In genomic region chr7:151377406-151377805, GRCh38 we compare ENCODE assay signal across 21 cellular contexts. TPM values are rescaled to one million over a fixed set of nuclear protein-coding genes. Genes with fewer than 3 reads are reported as not detected.
DNase-seq lines count a peak whose midpoint lies in the region; ATAC-seq, FAIRE-seq and TF ChIP-seq lines count a peak whose summit lies in the region.
"Had no signal": no experiment of that assay in that cellular context is flagged by ENCODE, and none has a peak within 500 bp of the region (broad histone marks: within the 10 kb centered on the region; RNA-seq: fewer than 3 reads in every experiment).

No MANE protein-coding gene starts in this region.

- peaks cover 30% of the 10 kb centered on the region for H3K36me3 ChIP-seq in CD8-positive, alpha-beta memory T cell (ENCODE audit: insufficient read depth, low read length)
- H3K36me3 ChIP-seq in kidney (ENCODE audit: control insufficient read depth in 1 of 2, insufficient read depth in 2 of 2, low read length in 2 of 2), result peaks cover 16 to 32% of the 10 kb centered on the region in 2 donors

- no peak overlapping the region for H3K4me3 Mint-ChIP-seq in CD4-positive, alpha-beta T cell
- H3K4me3 Mint-ChIP-seq in CD8-positive, alpha-beta memory T cell, result no peak overlapping the region

- FAIRE-seq in kidney (lab: Jason Lieb, UNC) (no peak), GM12892 (lab: Jason Lieb, UNC) (no peak)
- FAIRE-seq: G401.6 had no signal

- no peak for TF ChIP-seq CTCF in CD4-positive, alpha-beta T cell (IDR thresholded peaks at IDR 0.05)
- no peak for TF ChIP-seq CTCF in kidney (IDR thresholded peaks at IDR 0.05; ENCODE audit: borderline replicate concordance, extremely low read depth, insufficient read depth)

- peaks cover 13% of the 10 kb centered on the region for H3K4me1 ChIP-seq in CD8-positive, alpha-beta memory T cell (ENCODE audit: insufficient read depth, low read length)
- H3K4me1 ChIP-seq in kidney (ENCODE audit: control insufficient read depth in 1 of 2, insufficient read depth in 1 of 2, low read depth in 1 of 2, low read length in 2 of 2), result peaks cover 0 to 9% of the 10 kb centered on the region in 2 donors
- H3K4me1 ChIP-seq: SJSA1 had no signal

- intact Hi-C loops in CD4-positive, alpha-beta T cell (cut with DNase I, micrococcal nuclease), result no loop called here
- intact Hi-C loops in kidney (cut with DNase I), result loop anchor here (10.0 kb wide), 1 partner anchor 77 kb away; no protein-coding TSS in a partner anchor
- intact Hi-C loops in posterior vena cava (cut with DNase I), result loop anchor here in 1 of 2 donors (10.0 kb wide), 1 partner anchor 387 kb away; no protein-coding TSS in a partner anchor

- peaks cover 10% of the 10 kb centered on the region for H3K4me1 Mint-ChIP-seq in CD4-positive, alpha-beta T cell (ENCODE audit: low read depth)
- H3K4me1 Mint-ChIP-seq in CD8-positive, alpha-beta memory T cell, result peaks cover 8 to 12% (median 8%) of the 10 kb centered on the region in 3 donors

- H3K36me3 Mint-ChIP-seq in CD4-positive, alpha-beta T cell (ENCODE audit: low read depth), result peaks cover 53% of the 10 kb centered on the region
- peaks cover 0 to 66% (median 20%) of the 10 kb centered on the region in 3 donors for H3K36me3 Mint-ChIP-seq in CD8-positive, alpha-beta memory T cell

- H3K27me3 Mint-ChIP-seq in CD4-positive, alpha-beta T cell, result peaks cover 3% of the 10 kb centered on the region
- H3K27me3 Mint-ChIP-seq in CD8-positive, alpha-beta memory T cell, result peaks cover 4 to 5% of the 10 kb centered on the region in 2 donors

- no peak overlapping the region for H3K9ac ChIP-seq in kidney (ENCODE audit: low read length in 2 of 2)

- H3K9me3 ChIP-seq in CD4-positive, alpha-beta T cell (ENCODE audit: control insufficient read depth, low read length), result no peaks in the 10 kb centered on the region
- H3K9me3 ChIP-seq in CD8-positive, alpha-beta memory T cell (ENCODE audit: low read length), result no peaks in the 10 kb centered on the region
- H3K9me3 ChIP-seq in kidney (ENCODE audit: control insufficient read depth in 1 of 2, low read length in 2 of 2), result no peaks in the 10 kb centered on the region
- H3K9me3 ChIP-seq: Peyer's patch, SJSA1 had no signal

- no peaks in the 10 kb centered on the region for H3K9me3 Mint-ChIP-seq in CD4-positive, alpha-beta T cell
- H3K9me3 Mint-ChIP-seq in CD8-positive, alpha-beta memory T cell, result no peaks in the 10 kb centered on the region

- POLR2A ChIA-PET in CD4-positive, alpha-beta T cell (lab: Charles Lee), result no interaction called here
- POLR2A ChIA-PET in CD8-positive, alpha-beta memory T cell (lab: Charles Lee), result no interaction called here

- H3K27me3 ChIP-seq in CD4-positive, alpha-beta T cell (ENCODE audit: control insufficient read depth, insufficient read depth, low read length), result peaks cover 3% of the 10 kb centered on the region
- H3K27me3 ChIP-seq in CD8-positive, alpha-beta memory T cell (ENCODE audit: insufficient read depth, low read length, poor library complexity, severe bottlenecking), result peaks cover 2% of the 10 kb centered on the region

- no peak for TF ChIP-seq POLR2A in GM12892 (IDR thresholded peaks at IDR 0.05; ENCODE audit: low read depth, low read length)

- H3K27ac ChIP-seq in CD4-positive, alpha-beta T cell (ENCODE audit: low read depth, low read length), result no peak overlapping the region
- no peak overlapping the region for H3K27ac ChIP-seq in CD8-positive, alpha-beta memory T cell (ENCODE audit: low read depth, low read length)
- no peak overlapping the region for H3K27ac ChIP-seq in kidney (ENCODE audit: low read depth in 2 of 2, low read length in 2 of 2)
- H3K27ac ChIP-seq: C4-2B, Peyer's patch, SJSA1 had no signal

- H3K27ac Mint-ChIP-seq in CD4-positive, alpha-beta T cell, result peak overlapping the region; percentile 47
- peak overlapping the region in 5 of 8 donors; percentile 18 to 83 (median 29) for H3K27ac Mint-ChIP-seq in CD8-positive, alpha-beta memory T cell

- CTCF ChIA-PET in CD4-positive, alpha-beta T cell (lab: Charles Lee), result no interaction called here
- CTCF ChIA-PET in CD8-positive, alpha-beta memory T cell (lab: Charles Lee), result interaction anchor here (0.7 to 2.1 kb wide), 3 partner anchors 9 to 71 kb away, joined by 3 to 6 read pairs (median 4); no protein-coding TSS in a partner anchor

- no peak for DNase-seq in CD4-positive, alpha-beta T cell
- DNase-seq in CD8-positive, alpha-beta memory T cell, result no peak
- DNase-seq in kidney, result peak; percentile 57
- DNase-seq in posterior vena cava (ENCODE audit: low spot score), result peak; percentile 67
- DNase-seq in stimulated activated CD4-positive, alpha-beta T cell treated with anti-CD3 and anti-CD28 coated beads, Interleukin-1b, Interleukin-23, amount 100 ng/mL, for 48 hours, result no peak
- no peak for DNase-seq in GM12892 (ENCODE audit: insufficient read length)
- DNase-seq: ACHN; AML-193; COR-L47; GOT3; KBM-7; MV-4-11; NCI-H2107; NCI-H510A; NCI-H748 treated with DMSO at 0.1 percent for 48 hours; NK-92 treated with Interleukin-12 subunit alpha and Interleukin-12 subunit beta, amount 100 ng/mL, for 24 hours had no signal

- H3K4me3 ChIP-seq in CD8-positive, alpha-beta memory T cell (ENCODE audit: low read length), result no peak overlapping the region
- no peak overlapping the region for H3K4me3 ChIP-seq in kidney (ENCODE audit: low read length in 2 of 2)
- H3K4me3 ChIP-seq: Peyer's patch, SJSA1 had no signal

- ATAC-seq in CD4-positive, alpha-beta T cell (ENCODE audit: poor library complexity), result no peak
- ATAC-seq in HG03159 (IDR thresholded peaks at IDR 0.05; ENCODE audit: unreplicated experiment), result no peak

RNA-seq across cellular contexts. Expression of gene WDR86, which starts 32.4 kb away (rescaled TPM):
- total RNA-seq in CD4-positive, alpha-beta T cell, result 1 to 10 TPM; 5.6 to 6.2 TPM
- total RNA-seq in CD8-positive, alpha-beta memory T cell, result under 1 TPM; 0.55 to 0.59 TPM
- 10.4 TPM for polyA plus RNA-seq in CD8-positive, alpha-beta memory T cell
- total RNA-seq in kidney (5.9 TPM), posterior vena cava (1 to 10 TPM; 4.1 to 6.2 TPM)
- polyA plus RNA-seq in kidney (ENCODE audit: insufficient read depth, low read depth, low replicate concordance), result 1.8 TPM
- 0.19 TPM for polyA plus RNA-seq in GM12892 (2012; ENCODE audit: missing spikeins)

RNA-seq across cellular contexts. Expression of gene NUB1, which starts 35.8 kb away (rescaled TPM):
- total RNA-seq in CD4-positive, alpha-beta T cell, result 10 to 100 TPM; 86.0 to 90.4 TPM
- 10 to 100 TPM; 39.1 to 46.1 TPM for total RNA-seq in CD8-positive, alpha-beta memory T cell
- 82.6 TPM for polyA plus RNA-seq in CD8-positive, alpha-beta memory T cell
- total RNA-seq in kidney (51.8 TPM), posterior vena cava (10 to 100 TPM; 33.0 to 37.9 TPM)
- polyA plus RNA-seq in kidney (ENCODE audit: insufficient read depth, low read depth, low replicate concordance), result 32.7 TPM
- polyA plus RNA-seq in GM12892 (2012; ENCODE audit: missing spikeins), result 46.7 TPM

Comparison
In these comparisons a context has a peak if more than half of its experiments do, and no peak if none do; other contexts are left out.
1. DNase-seq: peak in kidney (single experiment) and posterior vena cava (single experiment); none in CD4-positive, alpha-beta T cell (0 of 10), CD8-positive, alpha-beta memory T cell (0 of 5), stimulated activated CD4-positive, alpha-beta T cell treated with anti-CD3 and anti-CD28 coated beads, Interleukin-1b, Interleukin-23, amount 100 ng/mL, for 48 hours (single experiment) and GM12892 (single experiment).